10 cellular contexts compared by ENCODE assay signal in the genomic region with DNA sequence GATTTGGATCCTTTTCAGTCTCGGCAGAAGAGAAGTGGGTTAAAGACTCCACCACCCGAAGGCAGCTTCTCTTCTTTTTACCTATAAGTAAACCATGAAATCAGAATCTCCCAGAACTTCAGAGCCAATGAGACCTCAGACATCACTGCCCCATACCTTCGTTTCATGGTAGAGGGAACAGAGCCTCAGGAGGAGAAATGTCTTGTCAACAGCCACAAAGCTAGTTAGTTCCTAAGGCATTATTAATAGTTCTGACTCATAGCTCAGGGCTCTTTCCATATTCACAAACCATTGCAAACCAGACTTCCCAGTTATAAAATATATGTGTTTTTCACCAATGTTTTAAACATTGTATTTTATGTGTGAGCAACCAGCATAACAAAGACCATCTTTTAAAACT.
DNase-seq lines count a peak whose midpoint lies in the region; ATAC-seq and TF ChIP-seq lines count a peak whose summit lies in the region.
"Had no signal": no experiment of that assay in that cellular context is flagged by ENCODE, and none has a peak within 500 bp of the region (broad histone marks: within the 10 kb centered on the region; RNA-seq: fewer than 3 reads in every experiment).

No MANE protein-coding gene starts in this region.

- no peaks in the 10 kb centered on the region for H3K27me3 ChIP-seq in BJ (ENCODE audit: control insufficient read depth, insufficient read depth, low read length)

- no peaks in the 10 kb centered on the region for H3K36me3 Mint-ChIP-seq in naive B cell
- H3K36me3 Mint-ChIP-seq: activated naive CD4-positive, alpha-beta T cell treated with anti-CD3 and anti-CD28 coated beads, Interleukin-2, amount 50 U/mL, for 24 hours had no signal

- ATAC-seq in naive B cell (ENCODE audit: low read depth in 2 of 2) (no peak), HG03139 (IDR thresholded peaks at IDR 0.05; ENCODE audit: unreplicated experiment) (no peak), GM21528 (IDR thresholded peaks at IDR 0.05; ENCODE audit: low FRiP score, unreplicated experiment) (no peak)
- ATAC-seq: naive thymus-derived CD4-positive, alpha-beta T cell had no signal

- POLR2A ChIA-PET in BJ (lab: Charles Lee), result interaction anchor here (0.6 kb wide), 2 partner anchors 8 to 146 kb away, joined by 3 to 5 read pairs; no protein-coding TSS in a partner anchor

- no peak overlapping the region for H3K4me3 ChIP-seq in BJ (ENCODE audit: low read depth, low read length)
- no peak overlapping the region for H3K4me3 ChIP-seq in astrocyte of the cerebellum (ENCODE audit: low read depth, low read length)

- peak overlapping the region; percentile 15 to 98 (median 86) for H3K27ac Mint-ChIP-seq in naive B cell
- H3K27ac Mint-ChIP-seq: activated naive CD4-positive, alpha-beta T cell treated with anti-CD3 and anti-CD28 coated beads, Interleukin-2, amount 50 U/mL, for 24 hours had no signal

- no peaks in the 10 kb centered on the region for H3K36me3 ChIP-seq in BJ (ENCODE audit: control insufficient read depth, insufficient read depth, low read length)

- no peaks in the 10 kb centered on the region for H3K27me3 Mint-ChIP-seq in naive B cell
- H3K27me3 Mint-ChIP-seq: activated naive CD4-positive, alpha-beta T cell treated with anti-CD3 and anti-CD28 coated beads, Interleukin-2, amount 50 U/mL, for 24 hours; naive thymus-derived CD4-positive, alpha-beta T cell had no signal

- H3K4me3 Mint-ChIP-seq in naive B cell, result peak overlapping the region in 3 of 8 donors; percentile 44 to 75 (median 49)
- H3K4me3 Mint-ChIP-seq: activated naive CD4-positive, alpha-beta T cell treated with anti-CD3 and anti-CD28 coated beads, Interleukin-2, amount 50 U/mL, for 24 hours had no signal

- CTCF ChIA-PET in BJ (lab: Yijun Ruan, JAX), result interaction anchor here (0.8 to 1.8 kb wide), 9 partner anchors 8 to 313 kb away, joined by 3 to 5 read pairs (median 3); no protein-coding TSS in a partner anchor

- DNase-seq in BJ (ENCODE audit: low read depth), result peak; percentile 70
- DNase-seq in HT1080 (ENCODE audit: low read depth), result peak; percentile 25
- peak; percentile 28 for DNase-seq in astrocyte of the cerebellum (ENCODE audit: low read depth)
- DNase-seq in naive B cell, result no peak
- no peak for DNase-seq in posterior vena cava (ENCODE audit: low spot score)
- no peak for DNase-seq in NCI-H1092 treated with DMSO at 0.1 percent for 48 hours (lab: John Stamatoyannopoulos, UW)
- DNase-seq: naive thymus-derived CD4-positive, alpha-beta T cell had no signal

- intact Hi-C loops in posterior vena cava (cut with DNase I), result no loop called here

- H3K4me1 Mint-ChIP-seq in naive B cell, result peaks cover 54 to 88% (median 74%) of the 10 kb centered on the region in 3 donors

- TF ChIP-seq CTCF in BJ (IDR thresholded peaks at IDR 0.05; ENCODE audit: insufficient read depth, low read depth, low read length) (no peak), astrocyte of the cerebellum (IDR thresholded peaks at IDR 0.05; ENCODE audit: low read depth, low read length, missing control alignments) (no peak)

- H3K9me3 Mint-ChIP-seq in naive B cell, result no peaks in the 10 kb centered on the region
- H3K9me3 Mint-ChIP-seq: activated naive CD4-positive, alpha-beta T cell treated with anti-CD3 and anti-CD28 coated beads, Interleukin-2, amount 50 U/mL, for 24 hours had no signal

- in situ Hi-C loops in astrocyte of the cerebellum (cut with HindIII; ENCODE audit: low sequenced_read_pairs), result no loop called here

Comparison
In these comparisons a context has a peak if more than half of its experiments do, and no peak if none do; other contexts are left out.
1. DNase-seq: peak in BJ (single experiment), HT1080 (single experiment) and astrocyte of the cerebellum (single experiment); none in naive B cell (single experiment), posterior vena cava (single experiment) and NCI-H1092 treated with DMSO at 0.1 percent for 48 hours (single experiment).